In the genomic region with DNA sequence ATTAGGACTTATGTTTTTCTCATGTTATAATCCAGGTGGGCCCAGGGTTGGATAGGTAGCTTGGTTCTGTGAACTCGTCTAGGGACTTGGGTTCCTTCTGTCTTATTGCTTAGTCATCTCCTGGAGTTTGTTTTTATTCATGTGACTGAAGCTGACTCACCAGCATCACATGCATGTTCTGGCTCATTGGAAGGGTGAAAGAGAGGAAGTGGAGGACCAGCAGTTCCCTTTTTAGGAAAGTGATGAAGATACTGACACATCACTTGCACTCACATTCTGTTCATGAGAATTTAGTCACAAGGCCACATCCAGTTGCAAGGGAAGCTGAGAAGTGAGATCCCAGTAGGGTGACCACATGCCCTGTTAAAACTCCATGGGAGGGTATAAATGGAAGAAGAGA, we compare ENCODE assay signal across 8 cellular contexts.
DNase-seq lines count a peak whose midpoint lies in the region; ATAC-seq, FAIRE-seq and TF ChIP-seq lines count a peak whose summit lies in the region.
"Not testable (repeated sequence)": the region's sequence is repeated elsewhere in the genome, so short reads cannot be mapped to it uniquely, and the experiment has no call there.

No MANE protein-coding gene starts in this region.

- FAIRE-seq in GM18507 (lab: Jason Lieb, UNC): peak; percentile 66
- FAIRE-seq in H54 (lab: Jason Lieb, UNC): peak; percentile 98

- H3K4me3 ChIP-seq in RWPE2 (ENCODE audit: severe bottlenecking); heart right ventricle; upper lobe of left lung: not testable (repeated sequence)

- not testable (repeated sequence) for H3K4me3 Mint-ChIP-seq in activated naive CD8-positive, alpha-beta T cell treated with anti-CD3 and anti-CD28 coated beads, Interleukin-2, amount 50 U/mL, for 24 hours; natural killer cell

- H3K9me3 ChIP-seq in RWPE2 (ENCODE audit: severe bottlenecking); heart right ventricle; upper lobe of left lung: not testable (repeated sequence)

- not testable (repeated sequence) for H3K27ac Mint-ChIP-seq in activated naive CD8-positive, alpha-beta T cell treated with anti-CD3 and anti-CD28 coated beads, Interleukin-2, amount 50 U/mL, for 24 hours; natural killer cell

- not testable (repeated sequence) for TF ChIP-seq EP300 in upper lobe of left lung (IDR thresholded peaks at IDR 0.05)

- H3K9me3 Mint-ChIP-seq in activated naive CD8-positive, alpha-beta T cell treated with anti-CD3 and anti-CD28 coated beads, Interleukin-2, amount 50 U/mL, for 24 hours; natural killer cell: not testable (repeated sequence)

- intact Hi-C loops in heart right ventricle (cut with DNase I); natural killer cell (cut with micrococcal nuclease): not testable (repeated sequence)

- ATAC-seq in HG03354 (IDR thresholded peaks at IDR 0.05; ENCODE audit: poor library complexity, severe bottlenecking, unreplicated experiment) (peak; percentile 65), RWPE2 (ENCODE audit: low read depth) (peak; percentile 99), heart right ventricle (peak; percentile 63 to 83 (median 76)), natural killer cell (peak; percentile 37 to 53 (median 44)), upper lobe of left lung (ENCODE audit: low FRiP score in 2 of 2) (peak; percentile 70 to 89)
- ATAC-seq in activated naive CD8-positive, alpha-beta T cell treated with anti-CD3 and anti-CD28 coated beads, Interleukin-2, amount 50 U/mL, for 24 hours: peak; percentile 79

- not testable (repeated sequence) for H3K27me3 Mint-ChIP-seq in activated naive CD8-positive, alpha-beta T cell treated with anti-CD3 and anti-CD28 coated beads, Interleukin-2, amount 50 U/mL, for 24 hours; natural killer cell (ENCODE audit: low read depth in 2 of 2)

- DNase-seq in GM18507 (ENCODE audit: extremely low spot score, insufficient read length, low read depth); H54 (ENCODE audit: insufficient read length, low spot score); RWPE2 (ENCODE audit: low spot score); activated naive CD8-positive, alpha-beta T cell treated with anti-CD3 and anti-CD28 coated beads, Interleukin-2, amount 50 U/mL, for 24 hours; heart right ventricle; natural killer cell; upper lobe of left lung: not testable (repeated sequence)

- not testable (repeated sequence) for H3K36me3 ChIP-seq in RWPE2 (ENCODE audit: low read depth); heart right ventricle; upper lobe of left lung

- TF ChIP-seq POLR2A in H54 (IDR thresholded peaks at IDR 0.05; ENCODE audit: low read depth, low read length); upper lobe of left lung (IDR thresholded peaks at IDR 0.05): not testable (repeated sequence)

- 35 to 40% methylated on average over 1 of the region's 1 CpG for WGBS in heart right ventricle, 2 donors
- no CpG with 5 or more reads among the region's 1 CpG for WGBS in upper lobe of left lung, 2 donors

- not testable (repeated sequence) for TF ChIP-seq CTCF in RWPE2 (IDR thresholded peaks at IDR 0.05; ENCODE audit: poor library complexity, severe bottlenecking); heart right ventricle (IDR thresholded peaks at IDR 0.05); natural killer cell (IDR thresholded peaks at IDR 0.05); upper lobe of left lung (IDR thresholded peaks at IDR 0.05)

- not testable (repeated sequence) for H3K36me3 Mint-ChIP-seq in activated naive CD8-positive, alpha-beta T cell treated with anti-CD3 and anti-CD28 coated beads, Interleukin-2, amount 50 U/mL, for 24 hours (ENCODE audit: low read depth); natural killer cell

- H3K27me3 ChIP-seq in RWPE2 (ENCODE audit: insufficient read depth, poor library complexity, severe bottlenecking); heart right ventricle; upper lobe of left lung: not testable (repeated sequence)

- H3K4me1 ChIP-seq in RWPE2 (ENCODE audit: insufficient read depth, poor library complexity, severe bottlenecking); heart right ventricle; upper lobe of left lung: not testable (repeated sequence)

- not testable (repeated sequence) for H3K27ac ChIP-seq in RWPE2 (ENCODE audit: poor library complexity, severe bottlenecking); heart right ventricle; upper lobe of left lung

- H3K4me1 Mint-ChIP-seq in activated naive CD8-positive, alpha-beta T cell treated with anti-CD3 and anti-CD28 coated beads, Interleukin-2, amount 50 U/mL, for 24 hours; natural killer cell: not testable (repeated sequence)

Comparison
In these comparisons a context has a peak if more than half of its experiments do, and no peak if none do; other contexts are left out.
1. ATAC-seq: peak in every context shown above with its lines; median percentile 99 in RWPE2; 80 in upper lobe of left lung; 79 in activated naive CD8-positive, alpha-beta T cell treated with anti-CD3 and anti-CD28 coated beads, Interleukin-2, amount 50 U/mL, for 24 hours; 76 in heart right ventricle; 65 in HG03354; 44 in natural killer cell.